ENCODE assay signal across 10 cellular contexts in genomic region chr5:134006119-134006514, GRCh38. TPM values are rescaled to one million over a fixed set of nuclear protein-coding genes. Genes with fewer than 3 reads are reported as not detected.
DNase-seq lines count a peak whose midpoint lies in the region; ATAC-seq and TF ChIP-seq lines count a peak whose summit lies in the region.
"Had no signal": no experiment of that assay in that cellular context is flagged by ENCODE, and none has a peak within 500 bp of the region (broad histone marks: within the 10 kb centered on the region; RNA-seq: fewer than 3 reads in every experiment).

No MANE protein-coding gene starts in this region.

- H3K4me1 ChIP-seq in cardiac muscle cell (ENCODE audit: low read depth) (peaks cover 17% of the 10 kb centered on the region), vagina (peaks cover 37% of the 10 kb centered on the region)

- peaks cover 3% of the 10 kb centered on the region for H3K36me3 Mint-ChIP-seq in chondrocyte (ENCODE audit: low read depth)
- no peaks in the 10 kb centered on the region for H3K36me3 Mint-ChIP-seq in naive B cell

- H3K27ac ChIP-seq in cardiac muscle cell (peak overlapping the region; percentile 93), vagina (peak overlapping the region; percentile 97)

- intact Hi-C loops in left ventricle myocardium superior (cut with micrococcal nuclease): no loop called here
- intact Hi-C loops in vagina (cut with DNase I): no loop called here

- no peaks in the 10 kb centered on the region for H3K36me3 ChIP-seq in cardiac muscle cell
- no peaks in the 10 kb centered on the region for H3K36me3 ChIP-seq in vagina
- H3K36me3 ChIP-seq: pancreas had no signal

- H3K9me3 Mint-ChIP-seq in chondrocyte (ENCODE audit: low read depth) (no peaks in the 10 kb centered on the region), naive B cell (no peaks in the 10 kb centered on the region)

- ATAC-seq in left ventricle myocardium superior (no peak), naive B cell (ENCODE audit: low read depth in 2 of 2) (no peak), HG03097 (IDR thresholded peaks at IDR 0.05; ENCODE audit: low FRiP score, unreplicated experiment) (no peak)

- H3K27me3 Mint-ChIP-seq in chondrocyte (ENCODE audit: low read depth): no peaks in the 10 kb centered on the region
- peaks cover 0 to 3% (median 0%) of the 10 kb centered on the region in 3 donors for H3K27me3 Mint-ChIP-seq in naive B cell

- H3K4me1 Mint-ChIP-seq in chondrocyte (ENCODE audit: low read depth): peaks cover 32% of the 10 kb centered on the region
- H3K4me1 Mint-ChIP-seq in naive B cell: peaks cover 21 to 32% (median 32%) of the 10 kb centered on the region in 3 donors

- no peaks in the 10 kb centered on the region for H3K27me3 ChIP-seq in cardiac muscle cell
- no peaks in the 10 kb centered on the region for H3K27me3 ChIP-seq in vagina
- H3K27me3 ChIP-seq: adrenal gland, pancreas had no signal

- H3K9me3 ChIP-seq in cardiac muscle cell (ENCODE audit: low read depth) (no peaks in the 10 kb centered on the region), vagina (no peaks in the 10 kb centered on the region)
- H3K9me3 ChIP-seq: adrenal gland, pancreas had no signal

- H3K27ac Mint-ChIP-seq in chondrocyte (ENCODE audit: unreplicated experiment): peak overlapping the region; percentile 96
- peak overlapping the region in 2 of 6 donors; percentile 83 to 93 for H3K27ac Mint-ChIP-seq in naive B cell

- H3K4me3 Mint-ChIP-seq in chondrocyte (ENCODE audit: unreplicated experiment) (peak overlapping the region; percentile 82), naive B cell (peak overlapping the region; percentile 1 to 99 (median 92))

- TF ChIP-seq CTCF in cardiac muscle cell (IDR thresholded peaks at IDR 0.05; ENCODE audit: low read depth, low read length): no peak
- no peak for TF ChIP-seq CTCF in chondrocyte (IDR thresholded peaks at IDR 0.05)
- no peak for TF ChIP-seq CTCF in vagina (IDR thresholded peaks at IDR 0.05)

- TF ChIP-seq POLR2A in vagina (IDR thresholded peaks at IDR 0.05): no peak

- DNase-seq in cardiac muscle cell (ENCODE audit: low read depth in 1 of 2, low spot score in 1 of 2) (no peak), left ventricle myocardium superior (no peak), chondrocyte (ENCODE audit: low spot score) (peak; percentile 77), naive B cell (no peak), vagina (ENCODE audit: extremely low spot score in 2 of 2) (no peak), globus pallidus (ENCODE audit: low spot score) (no peak), GDM1 (lab: John Stamatoyannopoulos, UW) (no peak)

- H3K4me3 ChIP-seq in cardiac muscle cell (peak overlapping the region; percentile 86), vagina (peak overlapping the region; percentile 72 to 74)

RNA-seq across cellular contexts. Expression of gene VDAC1, which starts 1.3 kb away (rescaled TPM):
- total RNA-seq in cardiac muscle cell: 205 and 314 TPM in 2 replicates
- polyA plus RNA-seq in cardiac muscle cell: 347 and 397 TPM in 2 replicates
- total RNA-seq in left ventricle myocardium superior: 515 TPM
- 138 to 173 TPM (median 143 TPM) in 3 replicates for total RNA-seq in chondrocyte
- 10 to 100 TPM; 76.4 to 88.7 (median 79.2) TPM for polyA plus RNA-seq in naive B cell (ENCODE audit: low read depth in 6 of 6)
- total RNA-seq in vagina: 95.3 TPM

RNA-seq across cellular contexts. Expression of gene C5orf15, which starts 37.7 kb away (rescaled TPM):
- total RNA-seq in cardiac muscle cell (58.5 and 64.5 TPM in 2 replicates), left ventricle myocardium superior (32.9 TPM), chondrocyte (41.7 to 63.7 TPM (median 44.4 TPM) in 3 replicates), vagina (35.8 TPM)
- polyA plus RNA-seq in cardiac muscle cell (87.8 and 88.6 TPM in 2 replicates), naive B cell (ENCODE audit: low read depth in 6 of 6) (10 to 100 TPM; 37.2 to 44.3 (median 41.2) TPM)
